ENCODE assay signal across 36 cellular contexts in genomic region chr7:142091957-142092356, GRCh38. TPM values are rescaled to one million over a fixed set of nuclear protein-coding genes. Genes with fewer than 3 reads are reported as not detected.
"Had no signal": no experiment of that assay in that cellular context is flagged by ENCODE, and none has a peak within 500 bp of the region (broad histone marks: within the 10 kb centered on the region; RNA-seq: fewer than 3 reads in every experiment).

No MANE protein-coding gene starts in this region.

- H3K27ac ChIP-seq: adrenal gland, ascending aorta, body of pancreas, brain microvascular endothelial cell, breast epithelium, cardiac muscle cell had no signal

- H3K36me3 ChIP-seq: adrenal gland, ascending aorta, brain microvascular endothelial cell, breast epithelium, cardiac muscle cell had no signal

- H3K4me3 ChIP-seq: adrenal gland, ascending aorta, body of pancreas, breast epithelium, cardiac muscle cell had no signal

- H3K9me3 ChIP-seq: adrenal gland, ascending aorta, body of pancreas, breast epithelium had no signal

- DNase-seq: activated effector memory CD4-positive, alpha-beta T cell treated with anti-CD3 and anti-CD28 coated beads, Interleukin-2, amount 50 U/mL, for 16 hours; activated effector memory CD4-positive, alpha-beta T cell treated with Interleukin-2 at 50 U/mL for 16 hours; activated gamma-delta T cell; activated gamma-delta T cell treated with Interleukin-2 at 50 U/mL for 16 hours; activated naive CD4-positive, alpha-beta T cell; activated naive CD4-positive, alpha-beta T cell treated with anti-CD3 and anti-CD28 coated beads for 36 hours; activated naive CD4-positive, alpha-beta T cell treated with anti-CD3 and anti-CD28 coated beads, Interleukin-2, amount 10 ng/mL, durations not matched to agents 7 days and 5 days; activated naive CD4-positive, alpha-beta T cell treated with anti-CD3 and anti-CD28 coated beads, Interleukin-2, amount 50 U/mL, for 16 hours; activated naive CD4-positive, alpha-beta T cell treated with Interleukin-2 at 50 U/mL for 16 hours; activated naive CD8-positive, alpha-beta T cell treated with anti-CD3 and anti-CD28 coated beads for 36 hours; activated naive CD8-positive, alpha-beta T cell treated with anti-CD3 and anti-CD28 coated beads, Interleukin-2, amount 10 ng/mL, durations not matched to agents 7 days and 5 days; activated naive CD8-positive, alpha-beta T cell treated with anti-CD3 and anti-CD28 coated beads, Interleukin-2, amount 50 U/mL, for 24 hours; activated T-cell treated with anti-CD3 and anti-CD28 coated beads for 4 hours; activated T-cell treated with anti-CD3 and anti-CD28 coated beads, Interleukin-2, amount 50 U/mL, for 1 hour; activated T-cell treated with anti-CD3 and anti-CD28 coated beads, Interleukin-2, amount 50 U/mL, for 24 hours; activated T-cell treated with anti-CD3 and anti-CD28 coated beads, Interleukin-2, amount 50 U/mL, for 4 hours; activated T-cell treated with anti-CD3 and anti-CD28 coated beads, Interleukin-2, amount 50 U/mL, for 48 hours; activated T-cell treated with anti-CD3 and anti-CD28 coated beads, Interleukin-2, amount 50 U/mL, for 72 hours; adrenal gland; amniotic stem cell; amygdala; anterior cingulate cortex; aorta; body of pancreas; brain microvascular endothelial cell; caudate nucleus; central memory CD4-positive, alpha-beta T cell; cerebellar nuclear complex had no signal

- FAIRE-seq: astrocyte had no signal

- H3K27me3 ChIP-seq: adrenal gland, ascending aorta, body of pancreas, brain microvascular endothelial cell, breast epithelium, cardiac muscle cell had no signal

- ATAC-seq: activated naive CD4-positive, alpha-beta T cell treated with anti-CD3 and anti-CD28 coated beads, Interleukin-2, amount 50 U/mL, for 72 hours; activated naive CD8-positive, alpha-beta T cell treated with anti-CD3 and anti-CD28 coated beads, Interleukin-2, amount 50 U/mL, for 24 hours; activated T-cell treated with anti-CD3 and anti-CD28 coated beads, Interleukin-2, amount 50 U/mL, for 4 hours; activated T-cell treated with anti-CD3 and anti-CD28 coated beads, Interleukin-2, amount 50 U/mL, for 72 hours; activated T-helper 17 cell treated with anti-CD3 and anti-CD28 coated beads, Interleukin-2, amount 50 U/mL, for 72 hours; body of pancreas had no signal

- H3K4me1 ChIP-seq: adrenal gland, ascending aorta, breast epithelium had no signal

RNA-seq across cellular contexts. Expression of gene MGAM2, which starts 19.6 kb away (rescaled TPM):
- total RNA-seq: activated naive CD4-positive, alpha-beta T cell treated with anti-CD3 and anti-CD28 coated beads for 36 hours; activated naive CD4-positive, alpha-beta T cell treated with anti-CD3 and anti-CD28 coated beads, Interleukin-2, amount 50 U/mL, for 72 hours; activated naive CD8-positive, alpha-beta T cell treated with anti-CD3 and anti-CD28 coated beads for 36 hours; activated naive CD8-positive, alpha-beta T cell treated with anti-CD3 and anti-CD28 coated beads, Interleukin-2, amount 10 ng/mL, durations not matched to agents 7 days and 5 days; activated T-cell treated with anti-CD3 and anti-CD28 coated beads, Interleukin-2, amount 50 U/mL, for 4 hours; activated T-helper 1 cell treated with anti-CD3 and anti-CD28 coated beads, Interleukin-12 subunit alpha, Interleukin-12 subunit beta, Interleukin-2, Interleukin-4 antibody, amounts not matched to agents 30 ng/mL and 10 ng/mL and 1 ng/mL, durations not matched to agents 14 hours and 24 hours and 36 hours; activated T-helper 2 cell treated with anti-CD3 and anti-CD28 coated beads, Interferon-gamma antibody, Interleukin-2, Interleukin-4, amounts not matched to agents 10 μg/mL and 5 μg/mL and 100 μg/mL, durations not matched to agents 14 hours and 24 hours and 36 hours; adrenal gland; ascending aorta had no signal
- polyA plus RNA-seq: cardiac muscle cell had no signal
